In genomic region chr6:81894286-81894685, GRCh38 we compare ENCODE assay signal across 13 cellular contexts.
DNase-seq lines count a peak whose midpoint lies in the region; ATAC-seq and TF ChIP-seq lines count a peak whose summit lies in the region.
"Had no signal": no experiment of that assay in that cellular context is flagged by ENCODE, and none has a peak within 500 bp of the region (broad histone marks: within the 10 kb centered on the region; RNA-seq: fewer than 3 reads in every experiment).

No MANE protein-coding gene starts in this region.

- no peak overlapping the region for H3K4me3 ChIP-seq in SJCRH30
- H3K4me3 ChIP-seq in foreskin fibroblast (ENCODE audit: low read depth in 1 of 2, low read length in 2 of 2) = peak overlapping the region in 1 of 2 donors; percentile 21
- peak overlapping the region; percentile 51 for H3K4me3 ChIP-seq in osteoblast (ENCODE audit: insufficient read depth, low read length)
- no peak overlapping the region for H3K4me3 ChIP-seq in Karpas-422 (ENCODE audit: low read length)

- peak overlapping the region; percentile 82 for H3K4me2 ChIP-seq in osteoblast (ENCODE audit: insufficient read depth, low read length)
- no peak overlapping the region for H3K4me2 ChIP-seq in Karpas-422 (ENCODE audit: low read depth, low read length, poor library complexity, severe bottlenecking)

- peaks cover 8% of the 10 kb centered on the region for H3K4me1 ChIP-seq in SJCRH30
- peaks cover 69% of the 10 kb centered on the region for H3K4me1 ChIP-seq in osteoblast (ENCODE audit: insufficient read depth, low read length)
- no peaks in the 10 kb centered on the region for H3K4me1 ChIP-seq in Karpas-422 (ENCODE audit: low read length)

- H3K9ac ChIP-seq in Karpas-422 (ENCODE audit: low read length) = no peak overlapping the region

- no peaks in the 10 kb centered on the region for H3K79me2 ChIP-seq in osteoblast (ENCODE audit: insufficient read depth, low read length)
- no peaks in the 10 kb centered on the region for H3K79me2 ChIP-seq in Karpas-422 (ENCODE audit: low read length)

- H3K36me3 ChIP-seq in SJCRH30 (no peaks in the 10 kb centered on the region), osteoblast (ENCODE audit: insufficient read depth, low read length) (no peaks in the 10 kb centered on the region), Karpas-422 (ENCODE audit: insufficient read depth, low read length) (no peaks in the 10 kb centered on the region)

- no peak for TF ChIP-seq CTCF in foreskin fibroblast (IDR thresholded peaks at IDR 0.05; ENCODE audit: low read depth, low read length)
- TF ChIP-seq CTCF in osteoblast (IDR thresholded peaks at IDR 0.05; ENCODE audit: extremely low read depth, low read depth, low read length) = no peak

- no peak for ATAC-seq in GM18873 (IDR thresholded peaks at IDR 0.05; ENCODE audit: low FRiP score, unreplicated experiment)
- ATAC-seq: T-cell had no signal

- H3K9me2 ChIP-seq in Karpas-422 (replicated peaks; ENCODE audit: insufficient read depth, low read length) = no peaks in the 10 kb centered on the region

- H4K20me1 ChIP-seq in osteoblast (ENCODE audit: insufficient read depth, low read length) = no peaks in the 10 kb centered on the region
- H4K20me1 ChIP-seq in Karpas-422 (ENCODE audit: insufficient read depth, low read depth, low read length) = no peaks in the 10 kb centered on the region

- no peak overlapping the region for H2AFZ ChIP-seq in osteoblast (ENCODE audit: low read length)
- H2AFZ ChIP-seq in Karpas-422 (ENCODE audit: low read length) = no peak overlapping the region

- no peaks in the 10 kb centered on the region for H3K27me3 ChIP-seq in SJCRH30
- H3K27me3 ChIP-seq in osteoblast (ENCODE audit: insufficient read depth, low read length) = no peaks in the 10 kb centered on the region
- no peaks in the 10 kb centered on the region for H3K27me3 ChIP-seq in Karpas-422 (ENCODE audit: low read length)

- H3K9me3 ChIP-seq in SJCRH30 (replicated peaks) = no peaks in the 10 kb centered on the region
- no peaks in the 10 kb centered on the region for H3K9me3 ChIP-seq in osteoblast (ENCODE audit: low read depth, low read length)
- H3K9me3 ChIP-seq in Karpas-422 (ENCODE audit: low read length) = no peaks in the 10 kb centered on the region

- H3K27ac ChIP-seq in SJCRH30 (peak overlapping the region; percentile 27; the same call in 1 of the 2 replicates), osteoblast (ENCODE audit: low read depth, low read length) (peak overlapping the region; percentile 96), Karpas-422 (ENCODE audit: low read length) (no peak overlapping the region)

- DNase-seq in AG08396 (ENCODE audit: low spot score) (peak; percentile 14), SJCRH30 (peak in 1 of 2 experiments; percentile 4), foreskin fibroblast (peak; percentile 51 to 71), osteoblast (ENCODE audit: insufficient read length, low spot score, missing footprints) (no peak), Karpas-422 (no peak), NCI-H345 (lab: John Stamatoyannopoulos, UW) (no peak)
- DNase-seq in stimulated activated CD4-positive, alpha-beta T cell treated with anti-CD3 and anti-CD28 coated beads, Interleukin-1b, Interleukin-23, amount 100 ng/mL, for 48 hours = no peak
- DNase-seq: activated CD4-positive, alpha-beta T cell treated with anti-CD3 and anti-CD28 coated beads for 48 hours; AML-193; NCI-H2081 treated with DMSO at 0.1 percent for 48 hours; stimulated activated CD4-positive, alpha-beta T cell treated with anti-CD3 and anti-CD28 coated beads, Interleukin-12 subunit alpha, Interleukin-12 subunit beta, amount 100 ng/mL, for 4 hours; T-cell had no signal

Comparison
In these comparisons a context has a peak if more than half of its experiments do, and no peak if none do; other contexts are left out.
1. DNase-seq: peak in AG08396 (single experiment) and foreskin fibroblast (2 of 2); none in osteoblast (single experiment), Karpas-422 (single experiment), NCI-H345 (single experiment) and stimulated activated CD4-positive, alpha-beta T cell treated with anti-CD3 and anti-CD28 coated beads, Interleukin-1b, Interleukin-23, amount 100 ng/mL, for 48 hours (single experiment).